In the genomic region with DNA sequence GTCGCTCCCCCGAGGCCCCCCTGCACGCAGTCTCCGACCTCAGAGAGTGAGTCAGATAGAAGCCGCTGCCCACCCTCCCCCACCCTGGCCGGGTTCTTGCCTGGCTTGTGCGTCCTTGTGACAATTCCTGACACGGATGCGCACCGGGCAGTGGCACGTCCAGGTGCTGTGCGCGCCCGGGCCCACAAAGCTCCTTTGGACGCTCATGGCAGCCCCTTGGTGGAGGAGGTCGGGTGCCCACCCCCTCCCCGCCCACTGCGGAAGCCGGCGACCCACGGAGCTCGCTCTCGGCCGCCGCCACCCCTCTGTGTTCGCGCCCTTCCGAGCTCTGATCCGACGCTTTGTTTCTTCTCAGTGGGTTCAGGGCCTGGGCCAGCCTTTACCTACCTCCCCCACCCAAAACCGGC, we compare ENCODE assay signal across 8 cellular contexts. TPM values are rescaled to one million over a fixed set of nuclear protein-coding genes. Genes with fewer than 3 reads are reported as not detected.
DNase-seq lines count a peak whose midpoint lies in the region; ATAC-seq and TF ChIP-seq lines count a peak whose summit lies in the region.

No MANE protein-coding gene starts in this region.

- no peak overlapping the region for H2AFZ ChIP-seq in fibroblast of lung (ENCODE audit: low read length)

- DNase-seq in EL (peak; percentile 92), LHCN-M2 (ENCODE audit: low read depth) (peak; percentile 95), fibroblast of lung (ENCODE audit: low read depth in 2 of 2) (peak; percentile 92), aorta (peak; percentile 95 to 96), NCI-H2029 treated with DMSO at 0.1 percent for 48 hours (lab: John Stamatoyannopoulos, UW) (no peak), T-helper 9 cell (no peak)
- peak; percentile 77 for DNase-seq in activated CD8-positive, alpha-beta memory T cell treated with anti-CD3 and anti-CD28 coated beads for 24 hours
- peak in 1 of 9 donors; percentile 42 for DNase-seq in naive thymus-derived CD4-positive, alpha-beta T cell

- POLR2A ChIA-PET in naive thymus-derived CD4-positive, alpha-beta T cell (lab: Charles Lee) = interaction anchor here (0.7 to 1.4 kb wide), 3 partner anchors 25 to 222 kb away, joined by 3 to 4 read pairs (median 3); no protein-coding TSS in a partner anchor

- no peaks in the 10 kb centered on the region for H3K9me3 Mint-ChIP-seq in naive thymus-derived CD4-positive, alpha-beta T cell

- H3K4me3 ChIP-seq in fibroblast of lung (replicated peaks in 1 of 4; ENCODE audit: control extremely low read depth in 1 of 4, insufficient read depth in 1 of 4, low read depth in 3 of 4, low read length in 4 of 4) (peak overlapping the region; percentile 65 to 94 (median 81)), aorta (ENCODE audit: low read length in 2 of 2) (peak overlapping the region; percentile 23 to 45)
- no peak overlapping the region for H3K4me3 ChIP-seq in naive thymus-derived CD4-positive, alpha-beta T cell (ENCODE audit: low read length)

- H4K20me1 ChIP-seq in fibroblast of lung (ENCODE audit: control insufficient read depth, extremely low read depth, insufficient read depth, low read length) = no peaks in the 10 kb centered on the region

- H3K4me1 ChIP-seq in fibroblast of lung (ENCODE audit: control insufficient read depth, extremely low read depth, insufficient read depth, low read length) (peaks cover 26% of the 10 kb centered on the region), aorta (ENCODE audit: control insufficient read depth in 1 of 2, insufficient read depth in 2 of 2, low read length in 2 of 2) (no peaks in the 10 kb centered on the region)
- H3K4me1 ChIP-seq in naive thymus-derived CD4-positive, alpha-beta T cell (ENCODE audit: control insufficient read depth in 2 of 2, insufficient read depth in 2 of 2, low read length in 2 of 2) = peaks cover 14 to 20% of the 10 kb centered on the region in 2 donors

- no peak for TF ChIP-seq CTCF in fibroblast of lung (conservative IDR thresholded peaks at IDR 0.05 in 1 of 2, IDR thresholded peaks at IDR 0.05 in 1 of 2; ENCODE audit: low read depth in 1 of 2, low read length in 2 of 2)

- H3K9me3 ChIP-seq in fibroblast of lung (ENCODE audit: control insufficient read depth, insufficient read depth, low read depth, low read length) (no peaks in the 10 kb centered on the region), aorta (ENCODE audit: control insufficient read depth, low read length) (no peaks in the 10 kb centered on the region)
- H3K9me3 ChIP-seq in naive thymus-derived CD4-positive, alpha-beta T cell (ENCODE audit: control insufficient read depth in 2 of 3, low read length in 3 of 3) = no peaks in the 10 kb centered on the region

- no peak for ATAC-seq in naive thymus-derived CD4-positive, alpha-beta T cell
- peak; percentile 46 for ATAC-seq in aorta (ENCODE audit: low FRiP score)

- intact Hi-C loops in naive thymus-derived CD4-positive, alpha-beta T cell (cut with micrococcal nuclease) = loop anchor here in 1 of 2 donors (10.0 kb wide), 1 partner anchor 92 kb away; a partner anchor contains a TSS
- intact Hi-C loops in aorta (cut with DNase I) = loop anchor here in 1 of 2 donors (10.0 kb wide), 1 partner anchor 102 kb away; no protein-coding TSS in a partner anchor

- H3K36me3 ChIP-seq in fibroblast of lung (ENCODE audit: control insufficient read depth, insufficient read depth, low read length) (peaks cover under 1% of the 10 kb centered on the region), aorta (ENCODE audit: control insufficient read depth in 1 of 2, insufficient read depth in 2 of 2, low read length in 1 of 2) (no peaks in the 10 kb centered on the region)
- no peaks in the 10 kb centered on the region for H3K36me3 ChIP-seq in naive thymus-derived CD4-positive, alpha-beta T cell (ENCODE audit: control insufficient read depth in 2 of 3, insufficient read depth in 3 of 3, low read length in 3 of 3)

- peaks cover 34% of the 10 kb centered on the region for H3K79me2 ChIP-seq in fibroblast of lung (ENCODE audit: control insufficient read depth, insufficient read depth, low read length)

- CTCF ChIA-PET in naive thymus-derived CD4-positive, alpha-beta T cell (lab: Charles Lee) = no interaction called here

- H3K4me2 ChIP-seq in fibroblast of lung (ENCODE audit: extremely low read depth, insufficient read depth, low read length) = peak overlapping the region; percentile 100

- peak overlapping the region in 1 of 9 donors; percentile 68 for H3K27ac Mint-ChIP-seq in naive thymus-derived CD4-positive, alpha-beta T cell

- no peaks in the 10 kb centered on the region for H3K27me3 ChIP-seq in fibroblast of lung (ENCODE audit: control insufficient read depth, insufficient read depth, low read length)
- peaks cover 0 to 15% of the 10 kb centered on the region in 2 donors for H3K27me3 ChIP-seq in naive thymus-derived CD4-positive, alpha-beta T cell (ENCODE audit: control insufficient read depth in 2 of 2, insufficient read depth in 2 of 2, low read length in 2 of 2)
- peaks cover 0 to 2% of the 10 kb centered on the region in 2 donors for H3K27me3 ChIP-seq in aorta (ENCODE audit: control insufficient read depth in 1 of 2, insufficient read depth in 2 of 2, low read length in 1 of 2)

- H3K9ac ChIP-seq in fibroblast of lung (ENCODE audit: insufficient read depth, low read length) = peak overlapping the region; percentile 95

- peaks cover 6 to 42% (median 17%) of the 10 kb centered on the region in 5 donors for H3K27me3 Mint-ChIP-seq in naive thymus-derived CD4-positive, alpha-beta T cell

- peak overlapping the region in 8 of 10 donors; percentile 27 to 78 (median 46) for H3K4me3 Mint-ChIP-seq in naive thymus-derived CD4-positive, alpha-beta T cell

- peaks cover 17 to 46% (median 36%) of the 10 kb centered on the region in 7 donors for H3K4me1 Mint-ChIP-seq in naive thymus-derived CD4-positive, alpha-beta T cell

- 0 to 1% methylated on average over 30 to 31 of the region's 31 CpGs for WGBS in aorta, 2 donors

- peak overlapping the region; percentile 99 for H3K27ac ChIP-seq in fibroblast of lung (ENCODE audit: insufficient read depth, low read length)
- no peak overlapping the region for H3K27ac ChIP-seq in naive thymus-derived CD4-positive, alpha-beta T cell (ENCODE audit: low read depth, low read length)
- H3K27ac ChIP-seq in aorta (ENCODE audit: low read depth in 1 of 2, low read length in 2 of 2) = no peak overlapping the region

- no peaks in the 10 kb centered on the region for H3K36me3 Mint-ChIP-seq in naive thymus-derived CD4-positive, alpha-beta T cell

RNA-seq across cellular contexts. Expression of a gene that starts 0.7 kb away (rescaled TPM):
- total RNA-seq in LHCN-M2 (2014; rRNA removed) = 443 and 463 TPM in 2 replicates
- 383 TPM for polyA plus RNA-seq in LHCN-M2 (2012)
- 253 and 294 TPM in 2 replicates for total RNA-seq in fibroblast of lung
- 134 and 233 TPM in 2 replicates for polyA plus RNA-seq in fibroblast of lung
- polyA plus RNA-seq in fibroblast of lung (2012) = 259 and 497 TPM in 2 replicates
- polyA minus RNA-seq in fibroblast of lung (ENCODE audit: low replicate concordance) = 653 and 914 TPM in 2 replicates
- total RNA-seq in naive thymus-derived CD4-positive, alpha-beta T cell = 1 to 10 TPM in 1 of 5 experiments, under 1 TPM in 1, not detected in 3; 0.48 to 2.8 TPM
- under 1 TPM in 1 of 2 donors, not detected in 1; 0.22 TPM for polyA plus RNA-seq in naive thymus-derived CD4-positive, alpha-beta T cell
- 10 to 100 TPM in 1 of 2 donors, 1 to 10 TPM in 1; 5.6 to 12.5 TPM for total RNA-seq in aorta
- polyA plus RNA-seq in aorta = 1 to 10 TPM in 1 of 2 donors, under 1 TPM in 1; 0.38 to 2.4 TPM

RNA-seq across cellular contexts. Expression of a gene that starts 3.8 kb away (rescaled TPM):
- total RNA-seq in LHCN-M2 (2014; rRNA removed) (7.6 and 7.7 TPM in 2 replicates), fibroblast of lung (3.1 and 4.3 TPM in 2 replicates), aorta (10 to 100 TPM in 1 of 2 donors, 1 to 10 TPM in 1; 4.8 to 10.2 TPM)
- polyA plus RNA-seq in LHCN-M2 (2012) = 3.4 TPM
- polyA plus RNA-seq in fibroblast of lung (2.9 and 3.0 TPM in 2 replicates), aorta (10 to 100 TPM in 1 of 2 donors, 1 to 10 TPM in 1; 1.5 to 12.1 TPM)
- 2.5 and 2.7 TPM in 2 replicates for polyA plus RNA-seq in fibroblast of lung (2012)
- polyA minus RNA-seq in fibroblast of lung (ENCODE audit: low replicate concordance) = 1.2 and 3.2 TPM in 2 replicates
- total RNA-seq in naive thymus-derived CD4-positive, alpha-beta T cell = 10 to 100 TPM; 10.1 to 13.9 (median 11.2) TPM
- polyA plus RNA-seq in naive thymus-derived CD4-positive, alpha-beta T cell = under 1 TPM; 0.14 to 0.51 TPM

RNA-seq across cellular contexts. Expression of a gene that starts 26.1 kb away (rescaled TPM):
- 78.2 and 87.1 TPM in 2 replicates for total RNA-seq in LHCN-M2 (2014; rRNA removed)
- polyA plus RNA-seq in LHCN-M2 (2012) = 112 TPM
- 68.8 and 102 TPM in 2 replicates for total RNA-seq in fibroblast of lung
- polyA plus RNA-seq in fibroblast of lung = 63.5 and 93.1 TPM in 2 replicates
- polyA plus RNA-seq in fibroblast of lung (2012) = 69.9 and 108 TPM in 2 replicates
- 68.0 and 85.1 TPM in 2 replicates for polyA minus RNA-seq in fibroblast of lung (ENCODE audit: low replicate concordance)
- total RNA-seq in naive thymus-derived CD4-positive, alpha-beta T cell = 10 to 100 TPM; 26.7 to 50.3 (median 40.7) TPM
- 10 to 100 TPM; 19.4 to 31.5 TPM for polyA plus RNA-seq in naive thymus-derived CD4-positive, alpha-beta T cell
- 10 to 100 TPM; 55.0 to 69.3 TPM for total RNA-seq in aorta
- polyA plus RNA-seq in aorta = 10 to 100 TPM; 53.6 to 78.0 TPM

RNA-seq across cellular contexts. Expression of a gene that starts 49.1 kb away (rescaled TPM):
- total RNA-seq in LHCN-M2 (2014; rRNA removed) = 171 and 180 TPM in 2 replicates
- 214 TPM for polyA plus RNA-seq in LHCN-M2 (2012)
- total RNA-seq in fibroblast of lung = 171 and 176 TPM in 2 replicates
- polyA plus RNA-seq in fibroblast of lung = 150 and 158 TPM in 2 replicates
- 174 and 189 TPM in 2 replicates for polyA plus RNA-seq in fibroblast of lung (2012)
- 168 and 191 TPM in 2 replicates for polyA minus RNA-seq in fibroblast of lung (ENCODE audit: low replicate concordance)
- total RNA-seq in naive thymus-derived CD4-positive, alpha-beta T cell = 100 to 1,000 TPM; 200 to 392 (median 262) TPM
- 100 to 1,000 TPM in 1 of 2 donors, 10 to 100 TPM in 1; 68.1 to 122 TPM for polyA plus RNA-seq in naive thymus-derived CD4-positive, alpha-beta T cell
- 100 to 1,000 TPM; 207 to 224 TPM for total RNA-seq in aorta
- 100 to 1,000 TPM in 1 of 2 donors, 10 to 100 TPM in 1; 47.6 to 273 TPM for polyA plus RNA-seq in aorta

Comparison
In these comparisons a context has a peak if more than half of its experiments do, and no peak if none do; other contexts are left out.
1. DNase-seq: peak in EL (single experiment), LHCN-M2 (single experiment), activated CD8-positive, alpha-beta memory T cell treated with anti-CD3 and anti-CD28 coated beads for 24 hours (single experiment), fibroblast of lung (2 of 2) and aorta (2 of 2); none in NCI-H2029 treated with DMSO at 0.1 percent for 48 hours (single experiment) and T-helper 9 cell (single experiment).
2. RNA of a gene that starts 0.7 kb away (total RNA-seq): 443 to 463 TPM in LHCN-M2 and 253 to 294 TPM in fibroblast of lung; 5.6 to 12.5 TPM in aorta and 0.48 to 2.8 TPM in naive thymus-derived CD4-positive, alpha-beta T cell; every median in the first group is over 10 times any median in the second.